Comparison of ENCODE assay signal across 11 cellular contexts in genomic region chr10:18418579-18419210, GRCh38.
DNase-seq lines count a peak whose midpoint lies in the region; ATAC-seq and TF ChIP-seq lines count a peak whose summit lies in the region.
"Had no signal": no experiment of that assay in that cellular context is flagged by ENCODE, and none has a peak within 500 bp of the region (broad histone marks: within the 10 kb centered on the region; RNA-seq: fewer than 3 reads in every experiment).

No MANE protein-coding gene starts in this region.

- no peak overlapping the region for H3K4me3 ChIP-seq in GM12865 (ENCODE audit: low read depth, low read length)
- H3K4me3 ChIP-seq in CD8-positive, alpha-beta T cell (ENCODE audit: low read depth, low read length) = no peak overlapping the region
- H3K4me3 ChIP-seq: neural progenitor cell, upper lobe of left lung had no signal

- H3K9me3 Mint-ChIP-seq in CD8-positive, alpha-beta T cell = peaks cover 3% of the 10 kb centered on the region
- H3K9me3 Mint-ChIP-seq: neural progenitor cell had no signal

- H3K27me3 Mint-ChIP-seq in CD8-positive, alpha-beta T cell (ENCODE audit: low read depth) = peaks cover 9% of the 10 kb centered on the region

- POLR2A ChIA-PET in CD8-positive, alpha-beta T cell (lab: Charles Lee) = no interaction called here

- CTCF ChIA-PET in CD8-positive, alpha-beta T cell (lab: Charles Lee) = no interaction called here

- H3K27ac Mint-ChIP-seq in CD8-positive, alpha-beta T cell = no peak overlapping the region
- H3K27ac Mint-ChIP-seq: neural progenitor cell had no signal

- H3K36me3 ChIP-seq in CD8-positive, alpha-beta T cell (ENCODE audit: insufficient read depth, low read length) = no peaks in the 10 kb centered on the region
- H3K36me3 ChIP-seq: neural progenitor cell, upper lobe of left lung had no signal

- H3K4me1 Mint-ChIP-seq in CD8-positive, alpha-beta T cell (ENCODE audit: low read depth) = no peaks in the 10 kb centered on the region
- H3K4me1 Mint-ChIP-seq: neural progenitor cell had no signal

- DNase-seq in GM12865 (ENCODE audit: low read depth) = peak; percentile 11
- DNase-seq in Kasumi-1 (lab: John Stamatoyannopoulos, UW) = peak; percentile 76 to 77
- DNase-seq in fibroblast of gingiva (ENCODE audit: low read depth) = peak; percentile 14
- DNase-seq in cerebellum (ENCODE audit: low spot score) = no peak
- no peak for DNase-seq in CD8-positive, alpha-beta T cell
- no peak for DNase-seq in left colon
- DNase-seq in posterior cingulate gyrus = no peak
- DNase-seq: NCI-H446 treated with DMSO at 0.1 percent for 48 hours, upper lobe of left lung had no signal

- no peak overlapping the region for H3K4me3 Mint-ChIP-seq in CD8-positive, alpha-beta T cell
- H3K4me3 Mint-ChIP-seq: neural progenitor cell had no signal

- ATAC-seq in GM21528 (IDR thresholded peaks at IDR 0.05; ENCODE audit: low FRiP score, unreplicated experiment) = peak; percentile 62
- no peak for ATAC-seq in CD8-positive, alpha-beta T cell
- ATAC-seq in left colon = no peak

- no peaks in the 10 kb centered on the region for H3K9me3 ChIP-seq in CD8-positive, alpha-beta T cell (ENCODE audit: low read length)
- H3K9me3 ChIP-seq: upper lobe of left lung had no signal

- H3K36me3 Mint-ChIP-seq in CD8-positive, alpha-beta T cell = no peaks in the 10 kb centered on the region
- H3K36me3 Mint-ChIP-seq: neural progenitor cell had no signal

- TF ChIP-seq CTCF in GM12865 (IDR thresholded peaks at IDR 0.05; ENCODE audit: insufficient read depth, low read depth, low read length, missing control alignments) = no peak
- TF ChIP-seq CTCF in CD8-positive, alpha-beta T cell (IDR thresholded peaks at IDR 0.05) = no peak

- H3K4me1 ChIP-seq in CD8-positive, alpha-beta T cell (ENCODE audit: insufficient read depth, low read length) = no peaks in the 10 kb centered on the region
- H3K4me1 ChIP-seq: neural progenitor cell had no signal

- H3K27ac ChIP-seq in CD8-positive, alpha-beta T cell (ENCODE audit: low read depth, low read length) = no peak overlapping the region
- H3K27ac ChIP-seq: neural progenitor cell, upper lobe of left lung had no signal

- H3K27me3 ChIP-seq in CD8-positive, alpha-beta T cell (ENCODE audit: insufficient read depth, low read length) = no peaks in the 10 kb centered on the region
- H3K27me3 ChIP-seq: neural progenitor cell, upper lobe of left lung had no signal

- intact Hi-C loops in CD8-positive, alpha-beta T cell (cut with DNase I, micrococcal nuclease) = no loop called here
- intact Hi-C loops in left colon (cut with DNase I, micrococcal nuclease) = no loop called here
- intact Hi-C loops in posterior cingulate gyrus (cut with DNase I) = no loop called here

Comparison
In these comparisons a context has a peak if more than half of its experiments do, and no peak if none do; other contexts are left out.
1. DNase-seq: peak in GM12865 (single experiment), Kasumi-1 (2 of 2) and fibroblast of gingiva (single experiment); none in cerebellum (single experiment), CD8-positive, alpha-beta T cell (0 of 7), left colon (0 of 2) and posterior cingulate gyrus (0 of 10).